Comparison of ENCODE assay signal across 8 cellular contexts in the genomic region with DNA sequence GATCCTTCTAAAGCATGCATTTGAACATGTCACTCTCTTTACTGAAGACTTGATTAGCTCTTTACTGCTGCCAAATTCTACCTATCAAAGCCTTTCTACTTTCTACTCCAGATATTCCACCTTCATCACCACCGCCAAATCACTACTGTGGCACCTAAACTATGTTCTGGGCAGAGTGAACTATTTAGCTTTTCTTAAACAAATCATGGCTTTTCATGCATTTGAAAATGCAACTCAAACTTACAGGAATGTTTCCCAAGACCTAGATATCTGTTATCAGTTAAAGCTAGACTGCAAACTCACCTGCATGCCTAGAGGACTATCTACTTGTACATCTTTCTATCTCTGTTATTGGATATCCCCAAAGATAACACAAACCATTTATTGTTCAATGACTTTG.
"Had no signal": no experiment of that assay in that cellular context is flagged by ENCODE, and none has a peak within 500 bp of the region (broad histone marks: within the 10 kb centered on the region; RNA-seq: fewer than 3 reads in every experiment).

No MANE protein-coding gene starts in this region.

- H3K36me3 ChIP-seq: HAP-1 had no signal

- H3K4me1 ChIP-seq: HAP-1 had no signal

- H3K4me2 ChIP-seq: KMS-11 had no signal

- H2AFZ ChIP-seq: GM23248 had no signal

- H3K9me3 ChIP-seq: HAP-1 had no signal

- H3K27ac ChIP-seq: GM23248, HL-60, KMS-11 had no signal

- DNase-seq: GM23248, GOT3, H7, HFFc6, KBM-7 had no signal

- H3K4me3 ChIP-seq: GM23248, HAP-1 had no signal

- H3K9ac ChIP-seq: GM23248, KMS-11 had no signal
